Comparison of ENCODE assay signal across 8 cellular contexts in the genomic region with DNA sequence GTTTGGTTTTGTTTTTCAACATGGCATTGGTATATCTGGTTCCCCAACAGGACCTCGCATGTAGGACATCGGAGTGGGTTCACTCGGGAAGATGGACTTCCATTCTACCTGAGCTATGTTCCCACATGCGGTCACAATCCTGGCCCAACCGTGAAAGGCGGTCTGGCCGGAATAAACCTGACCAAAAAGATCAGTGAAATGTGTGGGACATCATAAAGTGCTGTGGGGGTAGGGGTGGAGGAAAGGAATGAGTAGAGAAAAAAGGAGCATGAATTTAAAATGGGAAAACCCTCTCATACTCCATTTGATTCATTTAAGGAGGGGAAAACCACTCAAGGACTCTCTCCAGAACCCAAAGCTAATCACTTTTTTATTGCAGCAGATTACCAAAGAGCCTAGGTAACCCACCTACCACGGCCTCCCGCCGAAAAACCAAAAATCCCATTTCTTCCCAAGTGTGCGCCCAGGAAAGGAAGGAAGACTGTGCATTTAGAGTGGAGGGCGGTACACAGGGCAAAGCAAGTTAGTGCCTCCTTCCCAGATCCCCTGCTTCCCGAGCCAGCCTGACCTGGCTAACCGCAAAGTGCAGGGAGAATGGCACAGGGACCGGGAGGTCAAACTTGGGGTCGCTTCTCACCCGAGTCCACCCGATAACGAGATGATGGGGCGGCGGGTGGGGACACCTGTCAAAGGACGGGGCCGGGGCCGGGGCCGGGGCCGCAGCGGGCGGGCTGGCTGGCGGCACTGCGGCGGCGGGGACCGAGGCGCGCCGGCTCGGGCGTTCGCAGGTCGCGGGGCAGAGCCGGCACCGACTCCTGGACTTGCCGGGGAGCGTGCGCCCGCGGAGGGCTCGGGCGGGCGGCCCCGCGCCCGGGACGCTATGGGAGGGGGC. TPM values are rescaled to one million over a fixed set of nuclear protein-coding genes. Genes with fewer than 3 reads are reported as not detected.
DNase-seq lines count a peak whose midpoint lies in the region; ATAC-seq and TF ChIP-seq lines count a peak whose summit lies in the region.

No MANE protein-coding gene starts in this region.

- 0 out of 22 replicates have a peak, but pooled peaks cover 0 to 7% (median 0%) of the 10 kb centered on the region in 11 experiments for H4K20me1 ChIP-seq in BLaER1 treated with 17β-estradiol and CSF1 and Interleukin-3, amounts not matched to agents 10 nM and 100 nM
- no peaks in the 10 kb centered on the region for H4K20me1 ChIP-seq in Loucy (ENCODE audit: insufficient read depth, low read length, poor library complexity, severe bottlenecking)

- peak overlapping the region; percentile 46 to 77 (median 68); a peak in 21 of 22 replicates for H3K9ac ChIP-seq in BLaER1 treated with 17β-estradiol and CSF1 and Interleukin-3, amounts not matched to agents 10 nM and 100 nM
- peak overlapping the region; percentile 55 for H3K9ac ChIP-seq in Loucy (ENCODE audit: low read depth, low read length, poor library complexity, severe bottlenecking)

- DNase-seq in ecto neural progenitor cell (ENCODE audit: low spot score): peak; percentile 70
- DNase-seq in mucosa of descending colon: peak in 1 of 3 donors; percentile 32
- no peak for DNase-seq in putamen (ENCODE audit: low spot score)

- peaks cover 0 to 12% (median 8%) of the 10 kb centered on the region in 10 experiments; a peak in 11 of 20 replicates for H3K4me1 ChIP-seq in BLaER1 treated with 17β-estradiol and CSF1 and Interleukin-3, amounts not matched to agents 10 nM and 100 nM
- peaks cover 11% of the 10 kb centered on the region for H3K4me1 ChIP-seq in Loucy (ENCODE audit: insufficient read depth, low read length, poor library complexity, severe bottlenecking)
- no peaks in the 10 kb centered on the region for H3K4me1 ChIP-seq in mucosa of descending colon (ENCODE audit: low read depth)

- no peaks in the 10 kb centered on the region for H3K36me3 ChIP-seq in BLaER1 treated with 17β-estradiol and CSF1 and Interleukin-3, amounts not matched to agents 10 nM and 100 nM
- H3K36me3 ChIP-seq in Loucy (ENCODE audit: insufficient read depth, low read length): no peaks in the 10 kb centered on the region
- no peaks in the 10 kb centered on the region for H3K36me3 ChIP-seq in mucosa of descending colon (ENCODE audit: low read depth)

- TF ChIP-seq CTCF in Loucy (conservative IDR thresholded peaks at IDR 0.05; ENCODE audit: low read length): no peak
- TF ChIP-seq CTCF in mucosa of descending colon (IDR thresholded peaks at IDR 0.05): no peak

- no peaks in the 10 kb centered on the region for H3F3A ChIP-seq in Loucy (ENCODE audit: low read depth)

- H3K4me3 ChIP-seq in BLaER1 treated with 17β-estradiol and CSF1 and Interleukin-3, amounts not matched to agents 10 nM and 100 nM: peak overlapping the region; percentile 64 to 83 (median 73)
- H3K4me3 ChIP-seq in Loucy (ENCODE audit: low read length, poor library complexity, severe bottlenecking) (peak overlapping the region; percentile 77), mucosa of descending colon (peak overlapping the region; percentile 34)

- no peaks in the 10 kb centered on the region for H3K79me2 ChIP-seq in Loucy (ENCODE audit: insufficient read depth, low read length)

- H3K4me2 ChIP-seq in BLaER1 treated with 17β-estradiol and CSF1 and Interleukin-3, amounts not matched to agents 10 nM and 100 nM: peak overlapping the region; percentile 83 to 99 (median 96)
- peak overlapping the region; percentile 79 for H3K4me2 ChIP-seq in Loucy (ENCODE audit: low read depth, low read length, poor library complexity, severe bottlenecking)

- peak overlapping the region in 1 of 11 experiments; percentile 36; a peak in 1 of 22 replicates for H3K27ac ChIP-seq in BLaER1 treated with 17β-estradiol and CSF1 and Interleukin-3, amounts not matched to agents 10 nM and 100 nM

- peaks cover 32 to 51% (median 42%) of the 10 kb centered on the region in 11 experiments for H3K27me3 ChIP-seq in BLaER1 treated with 17β-estradiol and CSF1 and Interleukin-3, amounts not matched to agents 10 nM and 100 nM
- H3K27me3 ChIP-seq in Loucy (ENCODE audit: insufficient read depth, low read length, poor library complexity, severe bottlenecking): no peaks in the 10 kb centered on the region

- H3K9me3 ChIP-seq in BLaER1 treated with 17β-estradiol and CSF1 and Interleukin-3, amounts not matched to agents 10 nM and 100 nM (replicated peaks in 1 of 11): no peaks in the 10 kb centered on the region
- H3K9me3 ChIP-seq in Loucy (ENCODE audit: insufficient read depth, low read depth, low read length) (no peaks in the 10 kb centered on the region), mucosa of descending colon (no peaks in the 10 kb centered on the region)

- H3K9me2 ChIP-seq in Loucy (replicated peaks; ENCODE audit: low read depth, low read length): no peaks in the 10 kb centered on the region

- intact Hi-C loops in mucosa of descending colon (cut with DNase I, micrococcal nuclease): no loop called here

- peak overlapping the region; percentile 73; the same call in 1 of the 2 replicates for H2AFZ ChIP-seq in Loucy (ENCODE audit: low read length)

- ATAC-seq in mucosa of descending colon: peak; percentile 48
- ATAC-seq in HG02870 (IDR thresholded peaks at IDR 0.05; ENCODE audit: unreplicated experiment): no peak
- no peak for ATAC-seq in GM18909 (IDR thresholded peaks at IDR 0.05; ENCODE audit: poor library complexity, unreplicated experiment)
- ATAC-seq in GM18858 (IDR thresholded peaks at IDR 0.05; ENCODE audit: unreplicated experiment): no peak

RNA-seq across cellular contexts. Expression of a gene that starts 0.7 kb away (rescaled TPM):
- 1 to 10 TPM; 1.6 to 9.4 (median 3.4) TPM for total RNA-seq in mucosa of descending colon
